10 cellular contexts compared by ENCODE assay signal in the genomic region with DNA sequence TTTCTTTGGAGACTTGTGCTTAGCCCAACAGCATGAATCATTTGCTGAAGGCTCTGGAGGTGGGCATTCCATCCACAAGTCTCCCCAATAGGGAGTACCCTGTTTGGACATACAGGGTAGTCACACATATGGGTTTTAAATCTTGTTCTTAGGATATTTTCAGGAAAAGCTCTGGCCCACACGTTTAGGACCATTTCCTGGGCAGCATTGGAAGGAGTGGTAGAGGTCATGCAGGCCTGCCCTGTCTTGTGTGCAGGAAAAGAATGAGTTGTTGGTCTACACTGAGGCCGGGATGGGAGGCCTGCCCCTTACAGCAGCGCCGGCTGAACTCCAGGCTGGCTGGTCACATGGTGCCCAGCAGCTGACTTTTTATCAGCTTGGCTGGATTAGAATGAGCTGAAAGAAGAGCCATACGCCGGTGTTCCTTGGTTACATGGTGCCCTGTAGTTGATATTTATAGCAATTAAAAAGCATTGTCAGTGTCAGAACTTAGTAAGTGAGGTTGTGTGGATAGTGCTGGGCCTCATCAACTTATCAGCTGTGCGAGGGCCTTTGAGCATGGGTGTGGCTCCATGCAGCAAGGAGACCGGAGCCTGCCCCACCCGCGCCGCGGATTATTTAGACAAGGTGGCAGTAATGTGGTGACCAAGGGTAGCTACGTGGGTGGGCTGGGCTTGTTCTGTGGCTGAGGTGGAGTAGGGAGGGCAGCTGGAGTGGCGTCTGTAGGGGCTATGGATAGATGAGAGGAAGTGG. TPM values are rescaled to one million over a fixed set of nuclear protein-coding genes. Genes with fewer than 3 reads are reported as not detected.
DNase-seq lines count a peak whose midpoint lies in the region; ATAC-seq, FAIRE-seq and TF ChIP-seq lines count a peak whose summit lies in the region.
"Had no signal": no experiment of that assay in that cellular context is flagged by ENCODE, and none has a peak within 500 bp of the region (broad histone marks: within the 10 kb centered on the region; RNA-seq: fewer than 3 reads in every experiment).

No MANE protein-coding gene starts in this region.

- peak overlapping the region in 10 of 11 experiments; percentile 15 to 97 (median 84); a peak in 16 of 22 replicates for H3K27ac ChIP-seq in BLaER1 treated with 17β-estradiol and CSF1 and Interleukin-3, amounts not matched to agents 10 nM and 100 nM
- H3K27ac ChIP-seq in PC-3 (ENCODE audit: low read length): peak overlapping the region; percentile 98
- H3K27ac ChIP-seq in duodenal mucosa (ENCODE audit: low read depth, low read length): peak overlapping the region; percentile 86

- BruUV-seq in PC-3 (replicated peaks; lab: Mats Ljungman, UMichigan): no TSS peak

- peaks cover 5% of the 10 kb centered on the region for H3F3A ChIP-seq in PC-3 (ENCODE audit: low read length, unreplicated experiment)

- H3K4me1 ChIP-seq in BLaER1 treated with 17β-estradiol and CSF1 and Interleukin-3, amounts not matched to agents 10 nM and 100 nM: peaks cover 41 to 100% (median 96%) of the 10 kb centered on the region in 10 experiments
- peaks cover 73% of the 10 kb centered on the region for H3K4me1 ChIP-seq in PC-3 (ENCODE audit: insufficient read depth, low read length)
- H3K4me1 ChIP-seq in duodenal mucosa (ENCODE audit: control insufficient read depth in 1 of 2, insufficient read depth in 2 of 2, low read length in 2 of 2): peaks cover 91 to 93% of the 10 kb centered on the region in 2 donors

- peaks cover 0 to 62% (median 18%) of the 10 kb centered on the region in 11 experiments; a peak in 16 of 22 replicates for H3K36me3 ChIP-seq in BLaER1 treated with 17β-estradiol and CSF1 and Interleukin-3, amounts not matched to agents 10 nM and 100 nM
- H3K36me3 ChIP-seq in PC-3 (ENCODE audit: low read depth, low read length) (peaks cover 2% of the 10 kb centered on the region; the same call in 1 of the 2 replicates), duodenal mucosa (ENCODE audit: control insufficient read depth in 1 of 2, insufficient read depth in 2 of 2, low read length in 2 of 2) (peaks cover 0 to 4% of the 10 kb centered on the region in 2 donors)

- DNase-seq in PC-3 (no peak), myocyte (ENCODE audit: low read depth) (peak; percentile 91), inferior parietal cortex (ENCODE audit: extremely low spot score) (no peak), D341Med (ENCODE audit: low spot score) (no peak), RCC 7860 (ENCODE audit: low spot score) (no peak)
- DNase-seq: NK-92 treated with Interleukin-12 subunit alpha and Interleukin-12 subunit beta, amount 100 ng/mL, for 24 hours; retina had no signal

- H3K4me3 ChIP-seq in BLaER1 treated with 17β-estradiol and CSF1 and Interleukin-3, amounts not matched to agents 10 nM and 100 nM: no peak overlapping the region
- no peak overlapping the region for H3K4me3 ChIP-seq in PC-3 (ENCODE audit: low read length)
- H3K4me3 ChIP-seq in duodenal mucosa (ENCODE audit: low read depth in 1 of 2, low read length in 2 of 2): peak overlapping the region in 1 of 2 donors; percentile 22

- peak overlapping the region in 3 of 11 experiments; percentile 5 to 42 (median 7); a peak in 3 of 22 replicates for H3K9ac ChIP-seq in BLaER1 treated with 17β-estradiol and CSF1 and Interleukin-3, amounts not matched to agents 10 nM and 100 nM
- peak overlapping the region; percentile 86 for H3K9ac ChIP-seq in PC-3 (ENCODE audit: low read length)
- H3K9ac ChIP-seq in duodenal mucosa (ENCODE audit: low read depth in 1 of 2, low read length in 2 of 2): peak overlapping the region; percentile 37 to 48

- no peaks in the 10 kb centered on the region for H3K9me3 ChIP-seq in BLaER1 treated with 17β-estradiol and CSF1 and Interleukin-3, amounts not matched to agents 10 nM and 100 nM (replicated peaks in 1 of 11)
- H3K9me3 ChIP-seq in PC-3 (ENCODE audit: low read length) (no peaks in the 10 kb centered on the region), duodenal mucosa (ENCODE audit: control insufficient read depth in 1 of 2, low read length in 2 of 2) (no peaks in the 10 kb centered on the region)

- peaks cover 48% of the 10 kb centered on the region for H3K79me2 ChIP-seq in PC-3 (ENCODE audit: low read length)

- CTCF ChIA-PET in PC-3 (lab: Charles Lee): interaction anchor here (0.7 kb wide), 2 partner anchors 101 to 248 kb away, joined by 4 to 5 read pairs; no protein-coding TSS in a partner anchor

- H3K4me2 ChIP-seq in BLaER1 treated with 17β-estradiol and CSF1 and Interleukin-3, amounts not matched to agents 10 nM and 100 nM: peak overlapping the region in 7 of 11 experiments; percentile 16 to 97 (median 94); a peak in 13 of 22 replicates
- H3K4me2 ChIP-seq in PC-3 (ENCODE audit: low read length): peak overlapping the region; percentile 37; the same call in 1 of the 2 replicates

- FAIRE-seq in RCC 7860 (lab: Jason Lieb, UNC): no peak

- H4K20me1 ChIP-seq in BLaER1 treated with 17β-estradiol and CSF1 and Interleukin-3, amounts not matched to agents 10 nM and 100 nM: peaks cover 0 to 12% (median 0%) of the 10 kb centered on the region in 11 experiments; a peak in 1 of 22 replicates
- no peaks in the 10 kb centered on the region for H4K20me1 ChIP-seq in PC-3 (ENCODE audit: low read length)

- H3K27me3 ChIP-seq in BLaER1 treated with 17β-estradiol and CSF1 and Interleukin-3, amounts not matched to agents 10 nM and 100 nM: no peaks in the 10 kb centered on the region
- no peaks in the 10 kb centered on the region for H3K27me3 ChIP-seq in PC-3 (ENCODE audit: low read length)
- H3K27me3 ChIP-seq in duodenal mucosa (ENCODE audit: control insufficient read depth in 1 of 2, insufficient read depth in 2 of 2, low read length in 2 of 2): no peaks in the 10 kb centered on the region

- H2AFZ ChIP-seq in PC-3 (ENCODE audit: low read length): no peak overlapping the region

- no peak for TF ChIP-seq CTCF in PC-3 (conservative IDR thresholded peaks at IDR 0.05; ENCODE audit: low read depth, low read length)

- intact Hi-C loops in PC-3 (cut with micrococcal nuclease): loop anchor here (1.0 to 10.0 kb wide), 3 partner anchors 29 to 162 kb away; a partner anchor contains a TSS

- POLR2A ChIA-PET in PC-3 (lab: Charles Lee; ENCODE audit: unreplicated experiment): no interaction called here

- no peaks in the 10 kb centered on the region for H3K9me2 ChIP-seq in PC-3 (replicated peaks; ENCODE audit: low read length)

- ATAC-seq in PC-3 (no peak), esophagus mucosa (no peak)

RNA-seq across cellular contexts. Expression of a gene that starts 28.6 kb away (rescaled TPM):
- total RNA-seq in PC-3 (2014; rRNA removed) (66.2 and 67.2 TPM in 2 replicates), myocyte (172 and 183 TPM in 2 replicates), esophagus mucosa (99.2 TPM)
- 86.7 TPM for polyA plus RNA-seq in myocyte (2012)

RNA-seq across cellular contexts. Expression of a gene that starts 53.0 kb away (rescaled TPM):
- 70.6 and 80.0 TPM in 2 replicates for total RNA-seq in PC-3 (2014; rRNA removed)
- 338 and 363 TPM in 2 replicates for total RNA-seq in myocyte
- 123 TPM for polyA plus RNA-seq in myocyte (2012)
- total RNA-seq in esophagus mucosa: 33.9 TPM
